ENCODE assay signal across 32 cellular contexts in genomic region chr1:109609881-109610280, GRCh38. TPM values are rescaled to one million over a fixed set of nuclear protein-coding genes. Genes with fewer than 3 reads are reported as not detected.
"Had no signal": no experiment of that assay in that cellular context is flagged by ENCODE, and none has a peak within 500 bp of the region (broad histone marks: within the 10 kb centered on the region; RNA-seq: fewer than 3 reads in every experiment).

No MANE protein-coding gene starts in this region.

- H3K4me3 Mint-ChIP-seq: activated CD4-positive, alpha-beta memory T cell treated with anti-CD3 and anti-CD28 coated beads, Interleukin-2, amount 10 ng/mL, durations not matched to agents 7 days and 5 days; activated CD4-positive, alpha-beta T cell treated with anti-CD3 and anti-CD28 coated beads, Interleukin-2, amount 10 ng/mL, durations not matched to agents 7 days and 5 days; activated T-cell treated with anti-CD3 and anti-CD28 coated beads, Interleukin-2, amount 50 U/mL, for 4 hours; activated T-helper 17 cell treated with anti-CD3 and anti-CD28 coated beads, Interleukin-2, amount 50 U/mL, for 72 hours; central memory CD8-positive, alpha-beta T cell; dendritic cell treated with granulocyte-macrophage colony-stimulating factor and Interleukin-4, amounts not matched to agents 40 ng/mL and 50 ng/mL, for 4 days; memory B cell; naive thymus-derived CD4-positive, alpha-beta T cell; stimulated activated naive B cell treated with anti-CD40 and anti-IgM and Interleukin-4, amounts not matched to agents 10 μg/mL and 1 μg/mL and 100 μg/mL, for 72 hours; T-helper 1 cell treated with Interleukin-12 subunit alpha and Interleukin-12 subunit beta and Interleukin-4 antibody, amounts not matched to agents 30 μg/mL and 1 μg/mL, for 36 hours; WTC11 had no signal

- H3K27ac ChIP-seq: epithelial cell of prostate, esophagus squamous epithelium, gastrocnemius medialis, hepatocyte, parathyroid adenoma, right atrium auricular region, tibial nerve had no signal

- H3K36me3 Mint-ChIP-seq: memory B cell; naive thymus-derived CD4-positive, alpha-beta T cell; WTC11 had no signal

- H3K36me3 ChIP-seq: gastrocnemius medialis, right atrium auricular region, tibial nerve had no signal

- H3K4me1 ChIP-seq: esophagus squamous epithelium, gastrocnemius medialis, parathyroid adenoma, right atrium auricular region, tibial nerve had no signal

- H3K27ac Mint-ChIP-seq: activated CD4-positive, alpha-beta memory T cell treated with anti-CD3 and anti-CD28 coated beads, Interleukin-2, amount 10 ng/mL, durations not matched to agents 7 days and 5 days; activated CD4-positive, alpha-beta T cell treated with anti-CD3 and anti-CD28 coated beads, Interleukin-2, amount 10 ng/mL, durations not matched to agents 7 days and 5 days; activated T-helper 17 cell treated with anti-CD3 and anti-CD28 coated beads, Interleukin-2, amount 50 U/mL, for 72 hours; dendritic cell treated with granulocyte-macrophage colony-stimulating factor and Interleukin-4, amounts not matched to agents 40 ng/mL and 50 ng/mL, for 4 days; memory B cell; naive thymus-derived CD4-positive, alpha-beta T cell; stimulated activated naive B cell treated with anti-CD40 and anti-IgM and Interleukin-4, amounts not matched to agents 10 μg/mL and 1 μg/mL and 100 μg/mL, for 72 hours; T-helper 1 cell treated with Interleukin-12 subunit alpha and Interleukin-12 subunit beta and Interleukin-4 antibody, amounts not matched to agents 30 μg/mL and 1 μg/mL, for 36 hours; WTC11 had no signal

- H3K4me1 Mint-ChIP-seq: activated CD4-positive, alpha-beta memory T cell treated with anti-CD3 and anti-CD28 coated beads, Interleukin-2, amount 10 ng/mL, durations not matched to agents 7 days and 5 days; activated CD4-positive, alpha-beta T cell treated with anti-CD3 and anti-CD28 coated beads, Interleukin-2, amount 10 ng/mL, durations not matched to agents 7 days and 5 days; activated T-helper 17 cell treated with anti-CD3 and anti-CD28 coated beads, Interleukin-2, amount 50 U/mL, for 72 hours; central memory CD8-positive, alpha-beta T cell; memory B cell; stimulated activated naive B cell treated with anti-CD40 and anti-IgM and Interleukin-4, amounts not matched to agents 10 μg/mL and 1 μg/mL and 100 μg/mL, for 72 hours had no signal

- H3K4me2 ChIP-seq: hepatocyte had no signal

- H3K27me3 ChIP-seq: esophagus squamous epithelium, hepatocyte, right atrium auricular region, tibial nerve had no signal

- H3K9ac ChIP-seq: parathyroid adenoma had no signal

- ATAC-seq: activated T-cell treated with anti-CD3 and anti-CD28 coated beads, Interleukin-2, amount 50 U/mL, for 4 hours; activated T-helper 17 cell treated with anti-CD3 and anti-CD28 coated beads, Interleukin-2, amount 50 U/mL, for 72 hours; gastrocnemius medialis; left colon; naive thymus-derived CD4-positive, alpha-beta T cell; stimulated activated naive B cell treated with anti-CD40 and anti-IgM and Interleukin-4, amounts not matched to agents 10 μg/mL and 1 μg/mL and 100 μg/mL, for 72 hours; WTC11 had no signal

- H3K4me3 ChIP-seq: esophagus squamous epithelium, gastrocnemius medialis, hepatocyte, right atrium auricular region, tibial nerve had no signal

- H2AFZ ChIP-seq: hepatocyte, parathyroid adenoma had no signal

- H3K79me2 ChIP-seq: hepatocyte, parathyroid adenoma had no signal

- H3K9me3 ChIP-seq: esophagus squamous epithelium, gastrocnemius medialis, right atrium auricular region, tibial nerve had no signal

- H3K27me3 Mint-ChIP-seq: activated CD4-positive, alpha-beta memory T cell treated with anti-CD3 and anti-CD28 coated beads, Interleukin-2, amount 10 ng/mL, durations not matched to agents 7 days and 5 days; activated T-helper 17 cell treated with anti-CD3 and anti-CD28 coated beads, Interleukin-2, amount 50 U/mL, for 72 hours; central memory CD8-positive, alpha-beta T cell; dendritic cell treated with granulocyte-macrophage colony-stimulating factor and Interleukin-4, amounts not matched to agents 40 ng/mL and 50 ng/mL, for 4 days; memory B cell; stimulated activated naive B cell treated with anti-CD40 and anti-IgM and Interleukin-4, amounts not matched to agents 10 μg/mL and 1 μg/mL and 100 μg/mL, for 72 hours had no signal

- DNase-seq: activated CD4-positive, alpha-beta memory T cell treated with anti-CD3 and anti-CD28 coated beads, Interleukin-2, amount 10 ng/mL, durations not matched to agents 7 days and 5 days; activated CD4-positive, alpha-beta T cell treated with anti-CD3 and anti-CD28 coated beads for 1 hour; activated CD4-positive, alpha-beta T cell treated with anti-CD3 and anti-CD28 coated beads, Interleukin-2, amount 10 ng/mL, durations not matched to agents 7 days and 5 days; activated CD8-positive, alpha-beta memory T cell treated with anti-CD3 and anti-CD28 coated beads, Interleukin-2, amount 50 U/mL, for 48 hours; activated gamma-delta T cell treated with Interleukin-2 at 50 U/mL for 16 hours; activated naive CD4-positive, alpha-beta T cell treated with anti-CD3 and anti-CD28 coated beads, Interleukin-2, amount 50 U/mL, for 16 hours; activated T-cell treated with anti-CD3 and anti-CD28 coated beads, Interleukin-2, amount 50 U/mL, for 4 hours; amniotic stem cell; esophagus squamous epithelium; gastrocnemius medialis; glutamatergic neuron; left colon; midbrain; naive thymus-derived CD4-positive, alpha-beta T cell; nucleus accumbens; stimulated activated CD4-positive, alpha-beta T cell treated with anti-CD3 and anti-CD28 coated beads, Interleukin-15, amount 100 ng/mL, for 24 hours; stimulated activated CD4-positive, alpha-beta T cell treated with anti-CD3 and anti-CD28 coated beads, Interleukin-2, amount 100 ng/mL, for 24 hours; stimulated activated naive B cell treated with anti-CD40 and anti-IgM and Interleukin-4, amounts not matched to agents 10 μg/mL and 1 μg/mL and 100 μg/mL, for 72 hours; T1000 had no signal

- H3K9me3 Mint-ChIP-seq: activated CD4-positive, alpha-beta memory T cell treated with anti-CD3 and anti-CD28 coated beads, Interleukin-2, amount 10 ng/mL, durations not matched to agents 7 days and 5 days; activated CD4-positive, alpha-beta T cell treated with anti-CD3 and anti-CD28 coated beads, Interleukin-2, amount 10 ng/mL, durations not matched to agents 7 days and 5 days; activated T-cell treated with anti-CD3 and anti-CD28 coated beads, Interleukin-2, amount 50 U/mL, for 4 hours; activated T-helper 17 cell treated with anti-CD3 and anti-CD28 coated beads, Interleukin-2, amount 50 U/mL, for 72 hours; central memory CD8-positive, alpha-beta T cell; dendritic cell treated with granulocyte-macrophage colony-stimulating factor and Interleukin-4, amounts not matched to agents 40 ng/mL and 50 ng/mL, for 4 days; memory B cell; naive thymus-derived CD4-positive, alpha-beta T cell; stimulated activated naive B cell treated with anti-CD40 and anti-IgM and Interleukin-4, amounts not matched to agents 10 μg/mL and 1 μg/mL and 100 μg/mL, for 72 hours; T-helper 1 cell treated with Interleukin-12 subunit alpha and Interleukin-12 subunit beta and Interleukin-4 antibody, amounts not matched to agents 30 μg/mL and 1 μg/mL, for 36 hours; WTC11 had no signal

RNA-seq across cellular contexts. Expression of gene GNAT2, which starts 9.5 kb away (rescaled TPM):
- total RNA-seq: activated CD4-positive, alpha-beta memory T cell treated with anti-CD3 and anti-CD28 coated beads, Interleukin-2, amount 10 ng/mL, durations not matched to agents 7 days and 5 days; activated CD4-positive, alpha-beta T cell treated with anti-CD3 and anti-CD28 coated beads, Interleukin-2, amount 10 ng/mL, durations not matched to agents 7 days and 5 days; esophagus squamous epithelium; gastrocnemius medialis; hepatocyte; lower leg skin; temporal lobe; tibial nerve; WTC11 had no signal
- polyA plus RNA-seq: naive thymus-derived CD4-positive, alpha-beta T cell had no signal
